1 cellular context compared by ENCODE assay signal in the genomic region with DNA sequence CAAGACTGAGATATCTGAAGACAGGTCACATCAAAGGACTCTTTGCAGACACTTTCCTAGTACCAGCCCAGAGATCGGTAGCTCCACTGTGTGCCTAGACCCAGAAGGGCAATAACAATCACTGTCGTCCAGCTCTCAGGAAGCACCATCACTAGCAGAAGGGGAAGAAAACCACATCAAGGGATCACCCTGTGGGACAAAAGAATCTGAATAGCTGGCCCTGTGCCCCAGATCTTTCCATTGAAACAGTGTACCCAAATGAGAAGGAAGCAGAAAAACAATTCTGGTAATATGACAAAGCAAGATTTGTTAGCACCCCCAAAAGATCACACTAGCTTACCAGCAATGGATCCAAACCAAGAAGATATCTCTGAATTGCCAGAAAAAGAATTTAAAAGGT.
TF ChIP-seq lines count a peak whose summit lies in the region.

No MANE protein-coding gene starts in this region.

TF ChIP-seq in H1, 55 proteins besides CTCF, POLR2A, EP300 and RAD21:
- TF ChIP-seq HDAC2 (IDR thresholded peaks at IDR 0.05; ENCODE audit: borderline replicate concordance in 1 of 2, low read depth in 2 of 2, low read length in 2 of 2): no peak
- no peak for TF ChIP-seq KDM1A (IDR thresholded peaks at IDR 0.05; ENCODE audit: borderline replicate concordance, low read length)
